8 cellular contexts compared by ENCODE assay signal in genomic region chr6:27837636-27838512, GRCh38.
DNase-seq lines count a peak whose midpoint lies in the region; ATAC-seq and TF ChIP-seq lines count a peak whose summit lies in the region.

No MANE protein-coding gene starts in this region.

- intact Hi-C loops in activated B cell treated with CpG ODN at 0.5 μM for 24 hours (cut with micrococcal nuclease) = loop anchor here (1.0 to 10.0 kb wide), 18 partner anchors 14 to 1813 kb away; partner anchors contain the start of gene ZNF184

- no peaks in the 10 kb centered on the region for H3K27me3 Mint-ChIP-seq in activated B cell treated with CpG ODN at 0.5 μM for 24 hours

- peaks cover 16% of the 10 kb centered on the region for H3K36me3 Mint-ChIP-seq in activated B cell treated with CpG ODN at 0.5 μM for 24 hours (ENCODE audit: low read depth)

- H3K4me3 Mint-ChIP-seq in activated B cell treated with CpG ODN at 0.5 μM for 24 hours = no peak overlapping the region

- POLR2A ChIA-PET in activated B cell treated with CpG ODN at 0.5 μM for 24 hours (lab: Charles Lee) = interaction anchor here (0.6 to 11.7 kb wide), 70 partner anchors 8 to 1845 kb away, joined by 3 to 1167 read pairs (median 6); partner anchors contain the start of genes TRIM27, ZKSCAN8, ZNF184 and ZSCAN12

- TF ChIP-seq CTCF in activated B cell treated with CpG ODN at 0.5 μM for 24 hours (IDR thresholded peaks at IDR 0.05) = no peak

- no peak overlapping the region for H3K27ac Mint-ChIP-seq in activated B cell treated with CpG ODN at 0.5 μM for 24 hours

- ATAC-seq in GM19023 (IDR thresholded peaks at IDR 0.05; ENCODE audit: unreplicated experiment) (peak; percentile 77), HG03159 (IDR thresholded peaks at IDR 0.05; ENCODE audit: unreplicated experiment) (peak; percentile 70), activated B cell treated with CpG ODN at 0.5 μM for 24 hours (ENCODE audit: low read depth) (peak; percentile 76)

- no peaks in the 10 kb centered on the region for H3K9me3 Mint-ChIP-seq in activated B cell treated with CpG ODN at 0.5 μM for 24 hours

- H3K4me1 Mint-ChIP-seq in activated B cell treated with CpG ODN at 0.5 μM for 24 hours = peaks cover 18% of the 10 kb centered on the region

- DNase-seq in AML-193 (lab: John Stamatoyannopoulos, UW) = peak; percentile 82 to 83
- peak; percentile 99 for DNase-seq in NCI-H2227 (lab: John Stamatoyannopoulos, UW; ENCODE audit: unreplicated experiment)
- peak; percentile 73 for DNase-seq in activated B cell treated with CpG ODN at 0.5 μM for 24 hours
- peak; percentile 85 to 88 for DNase-seq in cerebellar nuclear complex (lab: John Stamatoyannopoulos, UW)
- DNase-seq in iris pigment epithelial cell (ENCODE audit: low read depth) = peak; percentile 99
- peak; percentile 61 to 63 for DNase-seq in stimulated activated CD4-positive, alpha-beta T cell treated with anti-CD3 and anti-CD28 coated beads, Interleukin-12 subunit alpha, Interleukin-12 subunit beta, amount 100 ng/mL, for 24 hours (ENCODE audit: low read depth in 2 of 2)

- CTCF ChIA-PET in activated B cell treated with CpG ODN at 0.5 μM for 24 hours (lab: Charles Lee) = interaction anchor here (0.6 to 3.3 kb wide), 11 partner anchors 27 to 1242 kb away, joined by 3 to 18 read pairs (median 4); a partner anchor contains a TSS

Comparison
In these comparisons a context has a peak if more than half of its experiments do, and no peak if none do; other contexts are left out.
1. Peak in every context shown above with its lines: DNase-seq and ATAC-seq.